In the genomic region with DNA sequence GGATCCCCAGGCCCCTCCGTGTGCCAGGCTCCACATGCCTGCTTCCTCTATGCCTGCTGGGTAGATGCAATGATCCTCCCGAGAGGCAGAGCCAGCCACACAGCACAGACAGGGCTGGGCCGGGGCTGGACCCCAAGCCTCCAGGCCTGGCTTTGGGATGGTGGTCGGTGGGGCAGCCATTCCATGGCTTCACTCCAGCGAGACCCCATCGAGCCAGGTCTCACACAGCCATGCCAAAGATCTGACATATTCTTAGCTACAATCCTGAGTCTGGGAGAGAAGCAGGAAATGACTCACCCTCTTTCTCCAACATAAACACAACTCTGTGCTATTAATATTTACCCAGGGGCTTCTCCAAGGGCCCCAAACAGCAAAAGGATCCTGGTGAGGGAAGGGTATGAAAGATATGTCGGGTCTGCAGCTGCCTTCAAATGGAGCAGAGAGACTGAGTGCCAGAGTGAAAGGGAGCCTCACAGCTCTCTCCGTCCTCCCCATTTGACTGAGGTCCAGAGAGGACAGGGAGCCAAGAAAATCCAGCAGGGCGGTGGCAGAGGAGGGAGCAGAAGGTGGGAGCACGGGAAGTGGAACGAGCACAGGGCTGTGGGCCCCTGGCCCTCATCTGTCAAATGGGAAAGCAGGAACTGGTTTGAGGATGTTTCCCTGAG, we compare ENCODE assay signal across 12 cellular contexts.
A peak's percentile ranks its signal among the peaks of the same experiment; 100 is the strongest.
DNase-seq lines count a peak whose midpoint lies in the region; ATAC-seq and TF ChIP-seq lines count a peak whose summit lies in the region.
"Had no signal": no experiment of that assay in that cellular context is flagged by ENCODE, and none has a peak within 500 bp of the region (broad histone marks: within the 10 kb centered on the region; RNA-seq: fewer than 3 reads in every experiment).

No MANE protein-coding gene starts in this region.

- H3K9me3 ChIP-seq in adipocyte (ENCODE audit: control insufficient read depth, low read length) (no peaks in the 10 kb centered on the region), sigmoid colon (no peaks in the 10 kb centered on the region), endodermal cell (ENCODE audit: control insufficient read depth, low read length) (no peaks in the 10 kb centered on the region), suprapubic skin (no peaks in the 10 kb centered on the region)

- TF ChIP-seq CTCF in sigmoid colon (IDR thresholded peaks at IDR 0.05) (no peak), endodermal cell (conservative IDR thresholded peaks at IDR 0.05) (no peak), suprapubic skin (IDR thresholded peaks at IDR 0.05) (no peak)

- no peak for TF ChIP-seq EP300 in sigmoid colon (IDR thresholded peaks at IDR 0.05)
- TF ChIP-seq EP300 in suprapubic skin (IDR thresholded peaks at IDR 0.05): no peak

- H3K27me3 Mint-ChIP-seq in endodermal cell (ENCODE audit: insufficient read depth): no peaks in the 10 kb centered on the region

- H3K36me3 Mint-ChIP-seq in endodermal cell (ENCODE audit: low read depth): no peaks in the 10 kb centered on the region

- peaks cover 9% of the 10 kb centered on the region for H3K4me1 Mint-ChIP-seq in endodermal cell

- ATAC-seq in HG03469 (IDR thresholded peaks at IDR 0.05; ENCODE audit: unreplicated experiment): no peak

- H3K4me3 ChIP-seq in adipocyte (ENCODE audit: low read length) (no peak overlapping the region), sigmoid colon (no peak overlapping the region), endodermal cell (ENCODE audit: low read length) (no peak overlapping the region), suprapubic skin (no peak overlapping the region)

- H3K9me3 Mint-ChIP-seq in endodermal cell: no peaks in the 10 kb centered on the region
- H3K9me3 Mint-ChIP-seq: activated naive CD4-positive, alpha-beta T cell treated with anti-CD3 and anti-CD28 coated beads for 36 hours had no signal

- H3K36me3 ChIP-seq in adipocyte (ENCODE audit: control insufficient read depth, insufficient read depth, low read length, severe bottlenecking): no peaks in the 10 kb centered on the region
- no peaks in the 10 kb centered on the region for H3K36me3 ChIP-seq in sigmoid colon
- H3K36me3 ChIP-seq in endodermal cell (ENCODE audit: control insufficient read depth, insufficient read depth, low read length): no peaks in the 10 kb centered on the region
- H3K36me3 ChIP-seq in suprapubic skin: no peaks in the 10 kb centered on the region

- DNase-seq in GM03348 (ENCODE audit: low spot score) (peak; percentile 84), adipocyte (ENCODE audit: low read depth) (peak; percentile 74), glomerular endothelial cell (ENCODE audit: extremely low read depth, low read depth, low spot score) (peak; percentile 44), sigmoid colon (no peak), endodermal cell (no peak), NCI-H1436 (lab: John Stamatoyannopoulos, UW) (no peak), suprapubic skin (ENCODE audit: low spot score in 2 of 2) (no peak)
- DNase-seq: activated naive CD4-positive, alpha-beta T cell treated with anti-CD3 and anti-CD28 coated beads for 36 hours; H7; islet precursor cell; T-helper 1 cell had no signal

- no peak overlapping the region for H3K27ac Mint-ChIP-seq in endodermal cell
- H3K27ac Mint-ChIP-seq: activated naive CD4-positive, alpha-beta T cell treated with anti-CD3 and anti-CD28 coated beads for 36 hours had no signal

- TF ChIP-seq POLR2A in sigmoid colon (IDR thresholded peaks at IDR 0.05) (no peak), suprapubic skin (IDR thresholded peaks at IDR 0.05) (no peak)

- H3K4me1 ChIP-seq in adipocyte (ENCODE audit: control insufficient read depth, insufficient read depth, low read length) (peaks cover 14% of the 10 kb centered on the region), sigmoid colon (peaks cover 2 to 34% (median 30%) of the 10 kb centered on the region in 4 donors), endodermal cell (ENCODE audit: control insufficient read depth, insufficient read depth, low read length) (no peaks in the 10 kb centered on the region), suprapubic skin (peaks cover 25% of the 10 kb centered on the region)

- peak overlapping the region; percentile 18 to 62 (median 47) for H3K27ac ChIP-seq in sigmoid colon
- no peak overlapping the region for H3K27ac ChIP-seq in endodermal cell (ENCODE audit: low read depth, low read length)
- H3K27ac ChIP-seq in suprapubic skin: no peak overlapping the region

- H3K9ac ChIP-seq in adipocyte (ENCODE audit: low read length): no peak overlapping the region
- H3K9ac ChIP-seq in endodermal cell (ENCODE audit: extremely low read depth, low read length, poor library complexity, severe bottlenecking): no peak overlapping the region

- intact Hi-C loops in sigmoid colon (cut with DNase I): no loop called here

- H3K4me3 Mint-ChIP-seq in endodermal cell: no peak overlapping the region
- H3K4me3 Mint-ChIP-seq: activated naive CD4-positive, alpha-beta T cell treated with anti-CD3 and anti-CD28 coated beads for 36 hours had no signal

- 23 to 43% methylated on average over 11 of the region's 11 CpGs for WGBS in sigmoid colon, 2 donors
- 89% methylated on average over 8 to 11 of the region's 11 CpGs for WGBS in endodermal cell (ENCODE audit: insufficient coverage in 1 of 2, insufficient read length in 1 of 2), 2 experiments
- 15% methylated on average over 10 of the region's 11 CpGs for WGBS in suprapubic skin

- H3K27me3 ChIP-seq in adipocyte (replicated peaks; ENCODE audit: control insufficient read depth, insufficient read depth, low read length) (no peaks in the 10 kb centered on the region), sigmoid colon (peaks cover 0 to 6% (median 0%) of the 10 kb centered on the region in 3 donors), endodermal cell (ENCODE audit: control insufficient read depth, insufficient read depth, low read length, poor library complexity, severe bottlenecking) (no peaks in the 10 kb centered on the region), suprapubic skin (peaks cover 23% of the 10 kb centered on the region)

Comparison
In these comparisons a context has a peak if more than half of its experiments do, and no peak if none do; other contexts are left out.
1. DNase-seq: peak in GM03348 (single experiment), adipocyte (single experiment) and glomerular endothelial cell (single experiment); none in sigmoid colon (single experiment), endodermal cell (single experiment), NCI-H1436 (single experiment) and suprapubic skin (0 of 2).
2. H3K27ac ChIP-seq: peak in sigmoid colon (4 of 4); none in endodermal cell (single experiment) and suprapubic skin (single experiment).